Comparison of ENCODE assay signal across 8 cellular contexts in genomic region chr16:31487720-31488629, GRCh38. TPM values are rescaled to one million over a fixed set of nuclear protein-coding genes. Genes with fewer than 3 reads are reported as not detected.
DNase-seq lines count a peak whose midpoint lies in the region; ATAC-seq and TF ChIP-seq lines count a peak whose summit lies in the region.

No MANE protein-coding gene starts in this region.

- TF ChIP-seq EP300 in gastroesophageal sphincter (IDR thresholded peaks at IDR 0.05): no peak

- peak overlapping the region; percentile 72 for H3K4me3 ChIP-seq in NT2/D1 (ENCODE audit: insufficient read length, low read depth)
- H3K4me3 ChIP-seq in gastroesophageal sphincter: peak overlapping the region; percentile 28 to 58
- H3K4me3 ChIP-seq in parathyroid adenoma (ENCODE audit: low read depth, low read length): peak overlapping the region; percentile 54

- intact Hi-C loops in activated T-helper 2 cell treated with anti-CD3 and anti-CD28 coated beads, Interferon-gamma antibody, Interleukin-2, Interleukin-4, amounts not matched to agents 10 μg/mL and 5 μg/mL and 100 μg/mL, durations not matched to agents 14 hours and 24 hours and 36 hours (cut with micrococcal nuclease): no loop called here

- H3K9me3 Mint-ChIP-seq in activated T-helper 2 cell treated with anti-CD3 and anti-CD28 coated beads, Interferon-gamma antibody, Interleukin-2, Interleukin-4, amounts not matched to agents 10 μg/mL and 5 μg/mL and 100 μg/mL, durations not matched to agents 14 hours and 24 hours and 36 hours: no peaks in the 10 kb centered on the region

- H3K27me3 Mint-ChIP-seq in activated T-helper 2 cell treated with anti-CD3 and anti-CD28 coated beads, Interferon-gamma antibody, Interleukin-2, Interleukin-4, amounts not matched to agents 10 μg/mL and 5 μg/mL and 100 μg/mL, durations not matched to agents 14 hours and 24 hours and 36 hours (ENCODE audit: low read depth): peaks cover 8% of the 10 kb centered on the region

- POLR2A ChIA-PET in HEK293T (lab: Yijun Ruan, JAX): no interaction called here

- 0% methylated on average over 6 of the region's 77 CpGs; no CpG with 5 or more reads in 1 of the 2 donors for WGBS in gastroesophageal sphincter (ENCODE audit: low coverage in 1 of 2), 2 donors

- DNase-seq in AG08395 (ENCODE audit: low spot score) (peak; percentile 41), NT2/D1 (ENCODE audit: low read depth, low spot score) (no peak), HEK293T (ENCODE audit: extremely low spot score) (no peak)
- peak; percentile 50 for DNase-seq in activated T-helper 2 cell treated with anti-CD3 and anti-CD28 coated beads, Interferon-gamma antibody, Interleukin-2, Interleukin-4, amounts not matched to agents 10 μg/mL and 5 μg/mL and 100 μg/mL, durations not matched to agents 14 hours and 24 hours and 36 hours (ENCODE audit: low spot score)

- TF ChIP-seq CTCF in gastroesophageal sphincter (IDR thresholded peaks at IDR 0.05) (no peak), parathyroid adenoma (IDR thresholded peaks at IDR 0.05) (no peak)

- H3K4me1 ChIP-seq in NT2/D1 (ENCODE audit: insufficient read depth, insufficient read length) (peaks cover 11% of the 10 kb centered on the region), gastroesophageal sphincter (peaks cover 0 to 25% (median 19%) of the 10 kb centered on the region in 3 donors), parathyroid adenoma (peaks cover 4% of the 10 kb centered on the region)

- H3K9me3 ChIP-seq in NT2/D1 (ENCODE audit: insufficient read depth, low read length) (no peaks in the 10 kb centered on the region), gastroesophageal sphincter (no peaks in the 10 kb centered on the region), parathyroid adenoma (ENCODE audit: control insufficient read depth, low read length) (no peaks in the 10 kb centered on the region)

- H3K36me3 Mint-ChIP-seq in activated T-helper 2 cell treated with anti-CD3 and anti-CD28 coated beads, Interferon-gamma antibody, Interleukin-2, Interleukin-4, amounts not matched to agents 10 μg/mL and 5 μg/mL and 100 μg/mL, durations not matched to agents 14 hours and 24 hours and 36 hours (ENCODE audit: low read depth): peaks cover 16% of the 10 kb centered on the region

- peak overlapping the region; percentile 86 for H3K4me2 ChIP-seq in parathyroid adenoma (ENCODE audit: low read length)

- no peaks in the 10 kb centered on the region for H3K79me2 ChIP-seq in parathyroid adenoma

- H3K27ac ChIP-seq in gastroesophageal sphincter (peak overlapping the region in 1 of 4 donors; percentile 5), parathyroid adenoma (peak overlapping the region; percentile 9)

- H2AFZ ChIP-seq in parathyroid adenoma: peak overlapping the region; percentile 91

- CTCF ChIA-PET in HEK293T (lab: Yijun Ruan, JAX): no interaction called here

- peak overlapping the region; percentile 82 for H3K4me3 Mint-ChIP-seq in activated T-helper 2 cell treated with anti-CD3 and anti-CD28 coated beads, Interferon-gamma antibody, Interleukin-2, Interleukin-4, amounts not matched to agents 10 μg/mL and 5 μg/mL and 100 μg/mL, durations not matched to agents 14 hours and 24 hours and 36 hours (ENCODE audit: low read depth)

- H3K9ac ChIP-seq in NT2/D1 (ENCODE audit: insufficient read length, low read depth) (peak overlapping the region; percentile 74), parathyroid adenoma (no peak overlapping the region)

- H3K27ac Mint-ChIP-seq in activated T-helper 2 cell treated with anti-CD3 and anti-CD28 coated beads, Interferon-gamma antibody, Interleukin-2, Interleukin-4, amounts not matched to agents 10 μg/mL and 5 μg/mL and 100 μg/mL, durations not matched to agents 14 hours and 24 hours and 36 hours: no peak overlapping the region

- TF ChIP-seq POLR2A in gastroesophageal sphincter (IDR thresholded peaks at IDR 0.05): no peak

- ATAC-seq in GM18870 (IDR thresholded peaks at IDR 0.05; ENCODE audit: unreplicated experiment) (peak; percentile 63), HG03175 (IDR thresholded peaks at IDR 0.05; ENCODE audit: unreplicated experiment) (peak; percentile 80), gastroesophageal sphincter (peak; percentile 68)

- H3K4me1 Mint-ChIP-seq in activated T-helper 2 cell treated with anti-CD3 and anti-CD28 coated beads, Interferon-gamma antibody, Interleukin-2, Interleukin-4, amounts not matched to agents 10 μg/mL and 5 μg/mL and 100 μg/mL, durations not matched to agents 14 hours and 24 hours and 36 hours (ENCODE audit: low read depth): peaks cover 3% of the 10 kb centered on the region

- H3K36me3 ChIP-seq in NT2/D1 (ENCODE audit: insufficient read depth, insufficient read length, low read length) (peaks cover 34% of the 10 kb centered on the region), gastroesophageal sphincter (peaks cover 0 to 34% of the 10 kb centered on the region in 2 donors), parathyroid adenoma (ENCODE audit: control insufficient read depth, insufficient read depth, low read length) (no peaks in the 10 kb centered on the region)

- H3K27me3 ChIP-seq in NT2/D1 (ENCODE audit: insufficient read depth, insufficient read length): peaks cover 40% of the 10 kb centered on the region
- peaks cover 44% of the 10 kb centered on the region for H3K27me3 ChIP-seq in gastroesophageal sphincter
- no peaks in the 10 kb centered on the region for H3K27me3 ChIP-seq in parathyroid adenoma (ENCODE audit: control insufficient read depth, insufficient read depth, low read length)

TF ChIP-seq in HEK293T, 16 proteins besides CTCF, POLR2A, EP300 and RAD21:
- TF ChIP-seq ARNT (IDR thresholded peaks at IDR 0.05): no peak
- TF ChIP-seq NFRKB (IDR thresholded peaks at IDR 0.05): no peak
- no peak for TF ChIP-seq SP1 (IDR thresholded peaks at IDR 0.05)
- TF ChIP-seq FOXM1 (IDR thresholded peaks at IDR 0.05; ENCODE audit: borderline replicate concordance): no peak
- no peak for TF ChIP-seq CTBP1 (IDR thresholded peaks at IDR 0.05; ENCODE audit: borderline replicate concordance)
- no peak for TF ChIP-seq SUZ12 (IDR thresholded peaks at IDR 0.05)
- TF ChIP-seq FOXA1 (IDR thresholded peaks at IDR 0.05): no peak
- no peak for TF ChIP-seq PKNOX1 (IDR thresholded peaks at IDR 0.05)
- no peak for TF ChIP-seq LEF1 (IDR thresholded peaks at IDR 0.05; ENCODE audit: borderline replicate concordance)
- no peak for TF ChIP-seq TARDBP (IDR thresholded peaks at IDR 0.05)
- no peak for TF ChIP-seq ZNF384 (IDR thresholded peaks at IDR 0.05)
- TF ChIP-seq ELF4 (IDR thresholded peaks at IDR 0.05): no peak

RNA-seq across cellular contexts. Expression of gene SLC5A2, which starts 5.1 kb away (rescaled TPM):
- not detected in 2 replicates for total RNA-seq in activated T-helper 2 cell treated with anti-CD3 and anti-CD28 coated beads, Interferon-gamma antibody, Interleukin-2, Interleukin-4, amounts not matched to agents 10 μg/mL and 5 μg/mL and 100 μg/mL, durations not matched to agents 14 hours and 24 hours and 36 hours
- total RNA-seq in gastroesophageal sphincter: not detected

RNA-seq across cellular contexts. Expression of gene TGFB1I1, which starts 16.0 kb away (rescaled TPM):
- total RNA-seq in activated T-helper 2 cell treated with anti-CD3 and anti-CD28 coated beads, Interferon-gamma antibody, Interleukin-2, Interleukin-4, amounts not matched to agents 10 μg/mL and 5 μg/mL and 100 μg/mL, durations not matched to agents 14 hours and 24 hours and 36 hours: 1.2 and 1.7 TPM in 2 replicates
- total RNA-seq in gastroesophageal sphincter: 100 to 1,000 TPM; 157 to 438 (median 211) TPM

RNA-seq across cellular contexts. Expression of gene RUSF1, which starts 20.2 kb away (rescaled TPM):
- 41.2 and 43.8 TPM in 2 replicates for total RNA-seq in activated T-helper 2 cell treated with anti-CD3 and anti-CD28 coated beads, Interferon-gamma antibody, Interleukin-2, Interleukin-4, amounts not matched to agents 10 μg/mL and 5 μg/mL and 100 μg/mL, durations not matched to agents 14 hours and 24 hours and 36 hours
- total RNA-seq in gastroesophageal sphincter: 10 to 100 TPM; 31.4 to 49.7 (median 43.3) TPM

RNA-seq across cellular contexts. Expression of gene ARMC5, which starts 28.7 kb away (rescaled TPM):
- total RNA-seq in activated T-helper 2 cell treated with anti-CD3 and anti-CD28 coated beads, Interferon-gamma antibody, Interleukin-2, Interleukin-4, amounts not matched to agents 10 μg/mL and 5 μg/mL and 100 μg/mL, durations not matched to agents 14 hours and 24 hours and 36 hours: 10.5 and 10.6 TPM in 2 replicates
- 10 to 100 TPM in 1 of 4 donors, 1 to 10 TPM in 3; 4.7 to 14.2 (median 8.7) TPM for total RNA-seq in gastroesophageal sphincter

RNA-seq across cellular contexts. Expression of gene AHSP, which starts 39.7 kb away (rescaled TPM):
- not detected in 2 replicates for total RNA-seq in activated T-helper 2 cell treated with anti-CD3 and anti-CD28 coated beads, Interferon-gamma antibody, Interleukin-2, Interleukin-4, amounts not matched to agents 10 μg/mL and 5 μg/mL and 100 μg/mL, durations not matched to agents 14 hours and 24 hours and 36 hours
- total RNA-seq in gastroesophageal sphincter: not detected

Comparison
In these comparisons a context has a peak if more than half of its experiments do, and no peak if none do; other contexts are left out.
1. DNase-seq: peak in AG08395 (single experiment) and activated T-helper 2 cell treated with anti-CD3 and anti-CD28 coated beads, Interferon-gamma antibody, Interleukin-2, Interleukin-4, amounts not matched to agents 10 μg/mL and 5 μg/mL and 100 μg/mL, durations not matched to agents 14 hours and 24 hours and 36 hours (single experiment); none in NT2/D1 (single experiment) and HEK293T (single experiment).
2. RNA of gene TGFB1I1, which starts 16.0 kb away (total RNA-seq): 157 to 438 TPM in gastroesophageal sphincter; 1.2 to 1.7 TPM in activated T-helper 2 cell treated with anti-CD3 and anti-CD28 coated beads, Interferon-gamma antibody, Interleukin-2, Interleukin-4, amounts not matched to agents 10 μg/mL and 5 μg/mL and 100 μg/mL, durations not matched to agents 14 hours and 24 hours and 36 hours; every median in the first group is over 10 times any median in the second.
3. Peak in every context shown above with its lines, with median percentiles within 50 percentile points of each other: ATAC-seq and H3K4me3 ChIP-seq.